ENCODE assay signal across 8 cellular contexts in genomic region chr20:36573798-36574277, GRCh38. TPM values are rescaled to one million over a fixed set of nuclear protein-coding genes. Genes with fewer than 3 reads are reported as not detected.
A peak's percentile ranks its signal among the peaks of the same experiment; 100 is the strongest.
DNase-seq lines count a peak whose midpoint lies in the region; ATAC-seq, FAIRE-seq and TF ChIP-seq lines count a peak whose summit lies in the region.

No MANE protein-coding gene starts in this region.

- peaks cover 13% of the 10 kb centered on the region for H3K79me2 ChIP-seq in PC-9 (ENCODE audit: low read depth)
- peaks cover 43% of the 10 kb centered on the region for H3K79me2 ChIP-seq in K562 (ENCODE audit: control insufficient read depth, insufficient read depth, low read length)

- TF ChIP-seq POLR2A in K562 (conservative IDR thresholded peaks at IDR 0.05): no peak
- TF ChIP-seq POLR2A in spleen (IDR thresholded peaks at IDR 0.05): no peak

- H2AFZ ChIP-seq in PC-9 (peak overlapping the region; percentile 79), K562 (ENCODE audit: low read depth, low read length) (peak overlapping the region; percentile 38; the same call in 1 of the 2 replicates)

- WGBS in K562 (ENCODE audit: insufficient coverage, low coverage, missing lambda C conversion rate): 3% methylated on average over 23 of the region's 42 CpGs
- 0 to 1% (median 0%) methylated on average over 16 to 42 of the region's 42 CpGs for WGBS in spleen, 5 donors

- H3K4me1 ChIP-seq in PC-9 (replicated peaks; ENCODE audit: insufficient read depth) (peaks cover 18% of the 10 kb centered on the region), K562 (replicated peaks in 1 of 2; ENCODE audit: control insufficient read depth in 2 of 2, insufficient read depth in 2 of 2, low read length in 2 of 2) (peaks cover 42 to 50% of the 10 kb centered on the region in 2 experiments), iPS-20b (ENCODE audit: insufficient read depth, low read length) (peaks cover 28% of the 10 kb centered on the region; the same call in 1 of the 2 replicates), spleen (peaks cover 10 to 57% (median 40%) of the 10 kb centered on the region in 6 donors)

- TF ChIP-seq RAD21 in K562 (CRISPR knock-in tag; conservative IDR thresholded peaks at IDR 0.05 in 1 of 2, IDR thresholded peaks at IDR 0.05 in 1 of 2): no peak

- no peak overlapping the region for H3K27ac ChIP-seq in PC-9
- H3K27ac ChIP-seq in K562 (ENCODE audit: extremely low read depth, low read depth, low read length): peak overlapping the region; percentile 92
- no peak overlapping the region for H3K27ac ChIP-seq in iPS-20b (ENCODE audit: low read length)
- H3K27ac ChIP-seq in spleen: peak overlapping the region; percentile 91 to 97 (median 95)

- H4K20me1 ChIP-seq in PC-9 (ENCODE audit: insufficient read depth): peaks cover 4% of the 10 kb centered on the region; the same call in 1 of the 2 replicates
- H4K20me1 ChIP-seq in K562 (replicated peaks; ENCODE audit: control insufficient read depth, insufficient read depth, low read length): peaks cover 9% of the 10 kb centered on the region

- CTCF ChIA-PET in PC-9 (lab: Charles Lee): interaction anchor here (0.6 kb wide), 1 partner anchor 172 kb away, joined by 4 read pairs; the partner anchor contains the start of gene NDRG3
- CTCF ChIA-PET in K562 (lab: Yijun Ruan, JAX; ENCODE audit: low intra/inter-chr PET ratio): interaction anchor here (0.8 to 1.4 kb wide), 2 partner anchors 18 to 171 kb away, joined by 3 read pairs; no protein-coding TSS in a partner anchor

- H3K9me2 ChIP-seq in PC-9 (ENCODE audit: insufficient read depth): no peaks in the 10 kb centered on the region

- TF ChIP-seq CTCF in PC-9 (conservative IDR thresholded peaks at IDR 0.05) (no peak), K562 (IDR thresholded peaks at IDR 0.05 in 2 of 3, conservative IDR thresholded peaks at IDR 0.05 in 1 of 3; ENCODE audit: insufficient read depth in 2 of 3, low read depth in 1 of 3, low read length in 3 of 3) (no peak), spleen (IDR thresholded peaks at IDR 0.05 in 8 of 11, conservative IDR thresholded peaks at IDR 0.05 in 3 of 11) (no peak)

- in situ Hi-C loops in K562 (cut with MboI): no loop called here

- intact Hi-C loops in Right ventricle myocardium inferior (cut with DNase I) (loop anchor here (5.0 kb wide), 1 partner anchor 33 kb away; the partner anchor contains the start of gene RAB5IF), cardiac septum (cut with DNase I) (no loop called here), PC-9 (cut with micrococcal nuclease; ENCODE audit: unreplicated experiment) (loop anchor here (2.0 to 10.0 kb wide), 2 partner anchors 31 to 1119 kb away; partner anchors contain the start of genes CEP250 and RAB5IF), K562 (cut with micrococcal nuclease) (loop anchor here (5.0 kb wide), 1 partner anchor 378 kb away; the partner anchor contains the start of gene SAMHD1), spleen (cut with DNase I; ENCODE audit: low total_unique reads) (no loop called here)

- TF ChIP-seq EP300 in K562 (IDR thresholded peaks at IDR 0.05; ENCODE audit: low read length): no peak

- no peak for FAIRE-seq in K562 (lab: Jason Lieb, UNC)

- H3K27me3 ChIP-seq in PC-9 (ENCODE audit: insufficient read depth, low read depth) (no peaks in the 10 kb centered on the region), K562 (ENCODE audit: control insufficient read depth in 2 of 2, insufficient read depth in 2 of 2, low read length in 2 of 2) (no peaks in the 10 kb centered on the region), iPS-20b (ENCODE audit: insufficient read depth, low read length) (no peaks in the 10 kb centered on the region), spleen (replicated peaks in 1 of 7) (peaks cover 0 to 11% (median 0%) of the 10 kb centered on the region in 7 donors)

- peak overlapping the region; percentile 95 for H3K4me2 ChIP-seq in PC-9
- H3K4me2 ChIP-seq in K562 (ENCODE audit: insufficient read depth, low read length): peak overlapping the region; percentile 63

- DNase-seq in Right ventricle myocardium inferior (ENCODE audit: missing footprints) (peak; percentile 72), cardiac septum (ENCODE audit: low spot score) (no peak), PC-9 (peak in 1 of 2 experiments; percentile 12), K562 (ENCODE audit: extremely low read depth in 1 of 4, low spot score in 3 of 4) (peak; percentile 50 to 70 (median 66)), spleen (peak; percentile 91)

- H3K9ac ChIP-seq in K562 (ENCODE audit: insufficient read depth in 1 of 2, low read depth in 2 of 2, low read length in 2 of 2) (peak overlapping the region; percentile 80 to 95; a peak in 3 of 4 replicates), iPS-20b (ENCODE audit: low read depth, low read length) (peak overlapping the region; percentile 77; the same call in 1 of the 2 replicates)

- no TSS peak for BruUV-seq in PC-9 (replicated peaks; lab: Mats Ljungman, UMichigan)
- TSS peak; percentile 51 for BruUV-seq in K562 (replicated peaks; lab: Mats Ljungman, UMichigan)

- ATAC-seq in Right ventricle myocardium inferior (peak; percentile 11), K562 (peak; percentile 4), GM21367 (IDR thresholded peaks at IDR 0.05; ENCODE audit: unreplicated experiment) (no peak), GM21423 (IDR thresholded peaks at IDR 0.05; ENCODE audit: unreplicated experiment) (no peak)

- H3K36me3 ChIP-seq in PC-9 (ENCODE audit: low read depth) (no peaks in the 10 kb centered on the region), K562 (ENCODE audit: control insufficient read depth, insufficient read depth, low read length) (peaks cover 21% of the 10 kb centered on the region; the same call in 2 of the 3 replicates), iPS-20b (ENCODE audit: insufficient read depth, low read depth, low read length) (peaks cover 5% of the 10 kb centered on the region), spleen (peaks cover 0 to 14% (median 3%) of the 10 kb centered on the region in 6 donors)

- POLR2A ChIA-PET in PC-9 (lab: Charles Lee; ENCODE audit: unreplicated experiment) (interaction anchor here (0.6 to 0.8 kb wide), 2 partner anchors 172 to 262 kb away, joined by 3 to 4 read pairs; partner anchors contain the start of gene NDRG3), K562 (lab: Yijun Ruan, JAX) (interaction anchor here (0.5 kb wide), 1 partner anchor 459 kb away, joined by 3 read pairs; no protein-coding TSS in a partner anchor)

- H3K9me1 ChIP-seq in K562 (ENCODE audit: control insufficient read depth, insufficient read depth, low read length): peaks cover 3% of the 10 kb centered on the region

- H3K9me3 ChIP-seq in PC-9 (ENCODE audit: insufficient read depth, low read depth) (no peaks in the 10 kb centered on the region), K562 (replicated peaks; ENCODE audit: control insufficient read depth, insufficient read depth, low read depth, low read length) (no peaks in the 10 kb centered on the region), iPS-20b (ENCODE audit: insufficient read depth, low read depth, low read length) (no peaks in the 10 kb centered on the region), spleen (no peaks in the 10 kb centered on the region)

- H3F3A ChIP-seq in PC-9 (ENCODE audit: insufficient read depth, low read depth): peaks cover 49% of the 10 kb centered on the region

- H3K4me3 ChIP-seq in PC-9 (peak overlapping the region; percentile 75), K562 (peak overlapping the region; percentile 80), iPS-20b (ENCODE audit: low read length) (peak overlapping the region; percentile 87; the same call in 1 of the 2 replicates), spleen (peak overlapping the region; percentile 69 to 92 (median 82))

RNA-seq across cellular contexts. Expression of gene TGIF2, which starts 0.4 kb away (rescaled TPM):
- 4.5 TPM for total RNA-seq in Right ventricle myocardium inferior
- total RNA-seq in cardiac septum: 6.1 TPM
- total RNA-seq in PC-9 (2021): 15.7 and 18.3 TPM in 2 replicates
- 16.8 and 24.0 TPM in 2 replicates for total RNA-seq in K562 (2011; cell fraction: chromatin; rRNA removed; ENCODE audit: low replicate concordance)
- 16.2 and 17.7 TPM in 2 replicates for total RNA-seq in K562 (2011; cell fraction: nucleolus; rRNA removed)
- total RNA-seq in K562 (2011; cell fraction: nucleoplasm; rRNA removed): 17.2 and 17.8 TPM in 2 replicates
- total RNA-seq in K562 (2014; rRNA removed): 12.9 and 17.1 TPM in 2 replicates
- 13.1 and 13.4 TPM in 2 replicates for total RNA-seq in K562 (2014; rRNA removed; fragmentation: Illumina TruSeq; extraction: Trizol)
- total RNA-seq in K562 (2015; rRNA removed; fragmentation: Illumina TruSeq; extraction: Trizol): 13.6 and 14.5 TPM in 2 replicates
- 22.5 and 27.8 TPM in 2 replicates for total RNA-seq in K562 (2021)
- 15.5 and 17.5 TPM in 2 replicates for polyA plus RNA-seq in K562 (2011; rRNA removed)
- 18.5 and 31.2 TPM in 2 replicates for polyA plus RNA-seq in K562 (2011; cell fraction: cytosol; rRNA removed)
- 8.7 and 10.9 TPM in 2 replicates for polyA plus RNA-seq in K562 (2011; cell fraction: nucleus; rRNA removed)
- polyA plus RNA-seq in K562 (2012): 7.4 and 8.6 TPM in 2 replicates
- 19.5 and 23.7 TPM in 2 replicates for polyA plus RNA-seq in K562 (2014; fragmentation: Illumina TruSeq; extraction: Trizol)
- polyA plus RNA-seq in K562 (2014; fragmentation: Nextera tagmentation; extraction: Ambion mirVana): 10 to 100 TPM in 1 of 2 experiments, 1 to 10 TPM in 1; 6.8 to 15.7 TPM
- 18.4 and 20.7 TPM in 2 replicates for polyA plus RNA-seq in K562 (2014; rRNA removed)
- polyA minus RNA-seq in K562 (2011; rRNA and poly(A)+ RNA removed): 12.1 and 14.6 TPM in 2 replicates
- 11.8 and 12.9 TPM in 2 replicates for polyA minus RNA-seq in K562 (2011; cell fraction: cytosol; rRNA and poly(A)+ RNA removed)
- polyA minus RNA-seq in K562 (2011; cell fraction: nucleus; rRNA and poly(A)+ RNA removed): 3.2 and 5.0 TPM in 2 replicates
- 10 to 100 TPM; 23.3 to 38.2 (median 30.1) TPM for total RNA-seq in spleen
- polyA plus RNA-seq in spleen: 10 to 100 TPM; 13.6 to 20.8 (median 14.3) TPM

RNA-seq across cellular contexts. Expression of gene RAB5IF, which starts 31.7 kb away (rescaled TPM):
- total RNA-seq in Right ventricle myocardium inferior: 65.4 TPM
- total RNA-seq in cardiac septum: 50.2 TPM
- 220 and 303 TPM in 2 replicates for total RNA-seq in PC-9 (2021)
- 57.8 and 77.5 TPM in 2 replicates for total RNA-seq in K562 (2011; cell fraction: chromatin; rRNA removed; ENCODE audit: low replicate concordance)
- total RNA-seq in K562 (2011; cell fraction: nucleolus; rRNA removed): 69.7 and 82.4 TPM in 2 replicates
- 92.3 and 125 TPM in 2 replicates for total RNA-seq in K562 (2011; cell fraction: nucleoplasm; rRNA removed)
- 135 and 141 TPM in 2 replicates for total RNA-seq in K562 (2014; rRNA removed)
- total RNA-seq in K562 (2014; rRNA removed; fragmentation: Illumina TruSeq; extraction: Trizol): 151 and 169 TPM in 2 replicates
- 112 and 119 TPM in 2 replicates for total RNA-seq in K562 (2015; rRNA removed; fragmentation: Illumina TruSeq; extraction: Trizol)
- total RNA-seq in K562 (2021): 134 and 144 TPM in 2 replicates
- polyA plus RNA-seq in K562 (2011; rRNA removed): 155 and 198 TPM in 2 replicates
- polyA plus RNA-seq in K562 (2011; cell fraction: cytosol; rRNA removed): 141 and 162 TPM in 2 replicates
- polyA plus RNA-seq in K562 (2011; cell fraction: nucleus; rRNA removed): 76.1 and 88.4 TPM in 2 replicates
- 131 and 132 TPM in 2 replicates for polyA plus RNA-seq in K562 (2012)
- polyA plus RNA-seq in K562 (2014; fragmentation: Illumina TruSeq; extraction: Trizol): 103 and 118 TPM in 2 replicates
- 10 to 100 TPM; 26.5 to 41.9 TPM for polyA plus RNA-seq in K562 (2014; fragmentation: Nextera tagmentation; extraction: Ambion mirVana)
- 160 and 170 TPM in 2 replicates for polyA plus RNA-seq in K562 (2014; rRNA removed)
- 74.3 and 86.9 TPM in 2 replicates for polyA minus RNA-seq in K562 (2011; rRNA and poly(A)+ RNA removed)
- polyA minus RNA-seq in K562 (2011; cell fraction: cytosol; rRNA and poly(A)+ RNA removed): 42.4 and 44.9 TPM in 2 replicates
- polyA minus RNA-seq in K562 (2011; cell fraction: nucleus; rRNA and poly(A)+ RNA removed): 10.0 and 15.3 TPM in 2 replicates
- total RNA-seq in spleen: 100 to 1,000 TPM in 4 of 7 donors, 10 to 100 TPM in 3; 67.8 to 131 (median 105) TPM
- polyA plus RNA-seq in spleen: 100 to 1,000 TPM in 1 of 3 donors, 10 to 100 TPM in 2; 78.8 to 114 (median 83.3) TPM

RNA-seq across cellular contexts. Expression of gene MYL9, which starts 32.5 kb away (rescaled TPM):
- total RNA-seq in Right ventricle myocardium inferior (1,923 TPM), cardiac septum (2,307 TPM), PC-9 (2021) (13.3 and 25.3 TPM in 2 replicates), K562 (2014; rRNA removed) (0.86 and 1.1 TPM in 2 replicates), K562 (2014; rRNA removed; fragmentation: Illumina TruSeq; extraction: Trizol) (0.18 and 0.41 TPM in 2 replicates), K562 (2015; rRNA removed; fragmentation: Illumina TruSeq; extraction: Trizol) (1.0 and 1.7 TPM in 2 replicates), K562 (2021) (3.2 TPM in 2 replicates), spleen (100 to 1,000 TPM in 3 of 7 donors, 10 to 100 TPM in 4; 30.4 to 369 (median 86.3) TPM)
- 0.33 and 0.90 TPM in 2 replicates for total RNA-seq in K562 (2011; cell fraction: chromatin; rRNA removed; ENCODE audit: low replicate concordance)
- 0.39 and 0.83 TPM in 2 replicates for total RNA-seq in K562 (2011; cell fraction: nucleolus; rRNA removed)
- total RNA-seq in K562 (2011; cell fraction: nucleoplasm; rRNA removed): 0.59 and 0.99 TPM in 2 replicates
- polyA plus RNA-seq in K562 (2011; rRNA removed) (0.77 and 0.79 TPM in 2 replicates), K562 (2014; fragmentation: Illumina TruSeq; extraction: Trizol) (1.0 and 1.9 TPM in 2 replicates), K562 (2014; fragmentation: Nextera tagmentation; extraction: Ambion mirVana) (under 1 TPM in 1 of 2 experiments, not detected in 1; 0.11 TPM), K562 (2014; rRNA removed) (0.09 and 0.65 TPM in 2 replicates), spleen (100 to 1,000 TPM in 1 of 3 donors, 10 to 100 TPM in 2; 56.3 to 154 (median 80.1) TPM)
- 0.94 and 1.8 TPM in 2 replicates for polyA plus RNA-seq in K562 (2011; cell fraction: cytosol; rRNA removed)
- polyA plus RNA-seq in K562 (2011; cell fraction: nucleus; rRNA removed): 0.49 and 1.1 TPM in 2 replicates
- 5.2 and 7.6 TPM in 2 replicates for polyA plus RNA-seq in K562 (2012)
- polyA minus RNA-seq in K562 (2011; rRNA and poly(A)+ RNA removed): 0.07 and 0.48 TPM in 2 replicates
- 1.4 and 1.9 TPM in 2 replicates for polyA minus RNA-seq in K562 (2011; cell fraction: cytosol; rRNA and poly(A)+ RNA removed)
- polyA minus RNA-seq in K562 (2011; cell fraction: nucleus; rRNA and poly(A)+ RNA removed): 0.33 and 0.40 TPM in 2 replicates

Comparison
In these comparisons a context has a peak if more than half of its experiments do, and no peak if none do; other contexts are left out.
1. intact Hi-C loops: an anchor here in Right ventricle myocardium inferior (5.0 kb wide), PC-9 (2.0 to 10.0 kb wide) and K562 (5.0 kb wide); none called in cardiac septum and spleen.
2. ATAC-seq: peak in Right ventricle myocardium inferior (single experiment) and K562 (single experiment); none in GM21367 (single experiment) and GM21423 (single experiment).
3. H3K27ac ChIP-seq: peak in K562 (single experiment) and spleen (8 of 8); none in PC-9 (single experiment) and iPS-20b (single experiment).
4. Peak in every context shown above with its lines, with median percentiles within 50 percentile points of each other: H3K4me3 ChIP-seq.